8 cellular contexts compared by ENCODE assay signal in genomic region chr1:155078496-155079209, GRCh38. TPM values are rescaled to one million over a fixed set of nuclear protein-coding genes. Genes with fewer than 3 reads are reported as not detected.
DNase-seq lines count a peak whose midpoint lies in the region; ATAC-seq, FAIRE-seq and TF ChIP-seq lines count a peak whose summit lies in the region.

TSS of gene EFNA3 (plus strand) at chr1:155078837. CDS start at chr1:155078942, 105 bp downstream.

- H3K27me3 ChIP-seq in IMR-90 (ENCODE audit: control insufficient read depth, insufficient read depth, low read length) (peaks cover 74% of the 10 kb centered on the region), brain microvascular endothelial cell (replicated peaks) (peaks cover 44% of the 10 kb centered on the region), small intestine (ENCODE audit: control insufficient read depth in 2 of 2, insufficient read depth in 2 of 2, low read length in 2 of 2) (peaks cover 0 to 24% of the 10 kb centered on the region in 2 donors)

- no peak within 1 kb of the TSS for H3K14ac ChIP-seq in IMR-90 (replicated peaks; ENCODE audit: low read depth, low read length)

- H2BK120ac ChIP-seq in IMR-90 (ENCODE audit: low read depth, low read length) = no peak within 1 kb of the TSS

- peak within 1 kb of the TSS; percentile 66; the same call in 1 of the 2 replicates for H3K23ac ChIP-seq in IMR-90 (ENCODE audit: low read depth, low read length)

- no peak for TF ChIP-seq RAD21 in IMR-90 (IDR thresholded peaks at IDR 0.05; ENCODE audit: low read length)

- H3K4me2 ChIP-seq in IMR-90 (ENCODE audit: low read depth, low read length) = peak within 1 kb of the TSS; percentile 87

- no peak for TF ChIP-seq POLR2A in IMR-90 (IDR thresholded peaks at IDR 0.05; ENCODE audit: low read depth, low read length)

- H2AFZ ChIP-seq in IMR-90 (replicated peaks; ENCODE audit: low read length, poor library complexity) = peak within 1 kb of the TSS; percentile 82

- ATAC-seq in IMR-90 (ENCODE audit: low read depth) = peak; percentile 89
- ATAC-seq in HG02840 (IDR thresholded peaks at IDR 0.05; ENCODE audit: low FRiP score, unreplicated experiment) = no peak
- ATAC-seq in GM18517 (IDR thresholded peaks at IDR 0.05; ENCODE audit: unreplicated experiment) = no peak

- in situ Hi-C loops in IMR-90 (cut with MboI; ENCODE audit: low sequenced_read_pairs) (no loop called here), brain microvascular endothelial cell (cut with HindIII; ENCODE audit: low pct_ligation_motif_present, low sequenced_read_pairs) (no loop called here)

- H3K79me1 ChIP-seq in IMR-90 (ENCODE audit: low read depth in 1 of 2, low read length in 2 of 2) = no peaks in the 10 kb centered on the region

- POLR2A ChIA-PET in IMR-90 (lab: Charles Lee; ENCODE audit: unreplicated experiment) = interaction anchor here (0.6 kb wide), 1 partner anchor 9 kb away, joined by 3 read pairs; no protein-coding TSS in a partner anchor

- H3K4ac ChIP-seq in IMR-90 (ENCODE audit: low read depth, low read length) = no peak within 1 kb of the TSS

- TF ChIP-seq CTCF in IMR-90 (conservative IDR thresholded peaks at IDR 0.05; ENCODE audit: low read depth, low read length) (no peak), brain microvascular endothelial cell (IDR thresholded peaks at IDR 0.05; ENCODE audit: low read depth, low read length, missing control alignments) (no peak)

- 3% methylated on average over 20 of the region's 59 CpGs; no CpG with 5 or more reads in 1 of the 2 experiments for WGBS in IMR-90 (ENCODE audit: extremely low coverage in 2 of 2, insufficient read length in 1 of 2), 2 experiments
- 1 to 2% (median 1%) methylated on average over 23 to 59 of the region's 59 CpGs for WGBS in small intestine, 3 donors

- peak within 1 kb of the TSS; percentile 4; the same call in 1 of the 2 replicates for H2AK5ac ChIP-seq in IMR-90 (ENCODE audit: low read depth, low read length)

- H4K5ac ChIP-seq in IMR-90 (ENCODE audit: low read depth, low read length) = no peak within 1 kb of the TSS

- no peak within 1 kb of the TSS for H4K8ac ChIP-seq in IMR-90 (ENCODE audit: low read depth in 2 of 2, low read length in 2 of 2)

- H3K9ac ChIP-seq in IMR-90 (ENCODE audit: low read depth, low read length) = no peak within 1 kb of the TSS

- H3K9me3 ChIP-seq in IMR-90 (ENCODE audit: control insufficient read depth, insufficient read depth, low read length) (no peaks in the 10 kb centered on the region), small intestine (ENCODE audit: control insufficient read depth, low read depth) (no peaks in the 10 kb centered on the region)

- BruUV-seq in IMR-90 (replicated peaks; lab: Mats Ljungman, UMichigan) = no TSS peak

- no peak within 1 kb of the TSS for H4K91ac ChIP-seq in IMR-90 (ENCODE audit: insufficient read depth, low read depth, low read length)

- 0 out of 2 replicates have a peak, but pooled peaks cover 3% of the 10 kb centered on the region for H3K9me1 ChIP-seq in IMR-90 (ENCODE audit: insufficient read depth, low read length)

- no peak within 1 kb of the TSS for H3K27ac ChIP-seq in IMR-90 (ENCODE audit: insufficient read depth, low read length)
- no peak within 1 kb of the TSS for H3K27ac ChIP-seq in brain microvascular endothelial cell
- H3K27ac ChIP-seq in small intestine (ENCODE audit: low read depth in 1 of 2, low read length in 1 of 2) = no peak within 1 kb of the TSS

- CTCF ChIA-PET in IMR-90 (lab: Yijun Ruan, JAX) = no interaction called here

- dilution Hi-C loops in IMR-90 (cut with HindIII; ENCODE audit: low sequenced_read_pairs, unreplicated experiment) = no loop called here

- H2BK20ac ChIP-seq in IMR-90 (ENCODE audit: low read depth, low read length) = no peak within 1 kb of the TSS

- H2BK15ac ChIP-seq in IMR-90 (ENCODE audit: low read depth, low read length) = no peak within 1 kb of the TSS

- no peak for FAIRE-seq in small intestine (lab: Jason Lieb, UNC)

- H3K4me3 ChIP-seq in IMR-90 (ENCODE audit: insufficient read depth, low read depth, low read length) (peak within 1 kb of the TSS; percentile 36), brain microvascular endothelial cell (ENCODE audit: low read depth, low read length) (peak within 1 kb of the TSS; percentile 42), small intestine (ENCODE audit: low read depth in 1 of 2, low read length in 2 of 2) (peak within 1 kb of the TSS; percentile 16 to 49)

- H3K36me3 ChIP-seq in IMR-90 (ENCODE audit: control insufficient read depth, insufficient read depth, low read length) (no peaks in the 10 kb centered on the region), brain microvascular endothelial cell (replicated peaks) (no peaks in the 10 kb centered on the region), small intestine (ENCODE audit: control insufficient read depth in 2 of 2, insufficient read depth in 2 of 2, low read length in 2 of 2) (no peaks in the 10 kb centered on the region)

- H4K20me1 ChIP-seq in IMR-90 (ENCODE audit: insufficient read depth, low read length) = peaks cover 11% of the 10 kb centered on the region

- H2AK9ac ChIP-seq in IMR-90 (replicated peaks; ENCODE audit: low read depth, low read length, poor library complexity) = peak within 1 kb of the TSS; percentile 78

- H3K4me1 ChIP-seq in IMR-90 (ENCODE audit: control insufficient read depth, insufficient read depth, low read length) (peaks cover 6% of the 10 kb centered on the region; the same call in 1 of the 2 replicates), small intestine (ENCODE audit: control insufficient read depth in 2 of 2, insufficient read depth in 1 of 2, low read depth in 1 of 2, low read length in 1 of 2) (peaks cover 5 to 11% of the 10 kb centered on the region in 2 donors)

- no peak within 1 kb of the TSS for H3K18ac ChIP-seq in IMR-90 (ENCODE audit: low read depth, low read length)

- DNase-seq in DMS53 treated with DMSO at 0.1 percent for 48 hours (lab: John Stamatoyannopoulos, UW; ENCODE audit: unreplicated experiment) (peak; percentile 8), IMR-90 (peak; percentile 42), T-helper 2 cell (peak; percentile 44 to 62 (median 49)), brain microvascular endothelial cell (no peak), iPS-NIHi7 (ENCODE audit: extremely low spot score) (peak; percentile 88), small intestine (peak; percentile 60)

- intact Hi-C loops in IMR-90 (cut with micrococcal nuclease) = no loop called here

- no peak within 1 kb of the TSS for H2BK5ac ChIP-seq in IMR-90 (ENCODE audit: low read depth, low read length, poor library complexity, severe bottlenecking)

- H3K56ac ChIP-seq in IMR-90 (ENCODE audit: extremely low read depth, insufficient read depth, low read length) = no peak within 1 kb of the TSS

TF ChIP-seq in IMR-90, 13 proteins besides CTCF, POLR2A, EP300 and RAD21:
- TF ChIP-seq MAZ (IDR thresholded peaks at IDR 0.05; ENCODE audit: borderline replicate concordance, low read depth, low read length) = peak; percentile 52; the same call in 1 of the 2 replicates
- TF ChIP-seq NFE2L2 (IDR thresholded peaks at IDR 0.05; ENCODE audit: low read depth, low read length) = no peak
- TF ChIP-seq CHD1 (IDR thresholded peaks at IDR 0.05; ENCODE audit: low read depth, low read length) = no peak
- TF ChIP-seq RFX5 (IDR thresholded peaks at IDR 0.05; ENCODE audit: low read depth, low read length) = no peak
- no peak for TF ChIP-seq CEBPB (IDR thresholded peaks at IDR 0.05; ENCODE audit: low read depth, low read length)
- no peak for TF ChIP-seq ELK1 (IDR thresholded peaks at IDR 0.05; ENCODE audit: borderline replicate concordance, low read depth, low read length)
- TF ChIP-seq SMC3 (IDR thresholded peaks at IDR 0.05; ENCODE audit: low read depth, low read length) = no peak

RNA-seq across cellular contexts. Expression of gene EFNA3, which starts in this region (rescaled TPM):
- total RNA-seq in IMR-90 (2012; rRNA removed) = 0.56 and 0.72 TPM in 2 replicates
- polyA plus RNA-seq in IMR-90 (2012; rRNA removed) (1.6 TPM in 2 replicates), small intestine (1 to 10 TPM; 2.0 to 7.0 (median 4.5) TPM)
- 0.75 and 1.8 TPM in 2 replicates for polyA plus RNA-seq in IMR-90 (2012; cell fraction: cytosol; rRNA removed)
- 1.4 and 1.5 TPM in 2 replicates for polyA plus RNA-seq in IMR-90 (2012; cell fraction: nucleus; rRNA removed; ENCODE audit: low replicate concordance)
